In genomic region chr11:6682591-6682935, GRCh38 we compare ENCODE assay signal across 8 cellular contexts. TPM values are rescaled to one million over a fixed set of nuclear protein-coding genes. Genes with fewer than 3 reads are reported as not detected.
DNase-seq lines count a peak whose midpoint lies in the region; ATAC-seq and TF ChIP-seq lines count a peak whose summit lies in the region.

No MANE protein-coding gene starts in this region.

- intact Hi-C loops in Caco-2 (cut with micrococcal nuclease; ENCODE audit: unreplicated experiment) = loop anchor here (2.0 kb wide), 1 partner anchor 194 kb away; no protein-coding TSS in a partner anchor

- peak overlapping the region; percentile 100 for H3K27ac Mint-ChIP-seq in Caco-2 (ENCODE audit: unreplicated experiment)
- H3K27ac Mint-ChIP-seq in activated T-helper 17 cell treated with anti-CD3 and anti-CD28 coated beads, Interleukin-2, amount 50 U/mL, for 72 hours = peak overlapping the region; percentile 96
- H3K27ac Mint-ChIP-seq in stimulated activated naive B cell treated with anti-CD40 and anti-IgM and Interleukin-4, amounts not matched to agents 10 μg/mL and 1 μg/mL and 100 μg/mL, for 72 hours = peak overlapping the region; percentile 99

- H3K9me3 Mint-ChIP-seq in Caco-2 (ENCODE audit: unreplicated experiment) = no peaks in the 10 kb centered on the region
- no peaks in the 10 kb centered on the region for H3K9me3 Mint-ChIP-seq in activated T-helper 17 cell treated with anti-CD3 and anti-CD28 coated beads, Interleukin-2, amount 50 U/mL, for 72 hours
- no peaks in the 10 kb centered on the region for H3K9me3 Mint-ChIP-seq in stimulated activated naive B cell treated with anti-CD40 and anti-IgM and Interleukin-4, amounts not matched to agents 10 μg/mL and 1 μg/mL and 100 μg/mL, for 72 hours

- peak overlapping the region; percentile 97 for H3K9ac ChIP-seq in iPS-15b (ENCODE audit: low read depth, low read length)

- H3K36me3 ChIP-seq in Caco-2 (ENCODE audit: control insufficient read depth, insufficient read depth, low read length) = peaks cover 4% of the 10 kb centered on the region
- H3K36me3 ChIP-seq in iPS-15b (ENCODE audit: control insufficient read depth, insufficient read depth, low read length) = peaks cover 6% of the 10 kb centered on the region

- H3K4me1 ChIP-seq in Caco-2 (peaks cover 13% of the 10 kb centered on the region), iPS-15b (ENCODE audit: control insufficient read depth, insufficient read depth, low read length) (peaks cover 2% of the 10 kb centered on the region)

- CTCF ChIA-PET in Caco-2 (lab: Charles Lee) = interaction anchor here (1.0 to 1.3 kb wide), 8 partner anchors 11 to 320 kb away, joined by 3 to 26 read pairs (median 4); partner anchors contain the start of gene TAF10

- TF ChIP-seq CTCF in Caco-2 (IDR thresholded peaks at IDR 0.05; ENCODE audit: insufficient read depth in 1 of 2, low read depth in 1 of 2, low read length in 1 of 2, severe bottlenecking in 1 of 2, unreplicated experiment in 1 of 2) = no peak

- H3K4me3 Mint-ChIP-seq in Caco-2 (ENCODE audit: unreplicated experiment) = peak overlapping the region; percentile 100
- H3K4me3 Mint-ChIP-seq in activated T-helper 17 cell treated with anti-CD3 and anti-CD28 coated beads, Interleukin-2, amount 50 U/mL, for 72 hours = peak overlapping the region; percentile 84
- peak overlapping the region; percentile 92 to 99 for H3K4me3 Mint-ChIP-seq in stimulated activated naive B cell treated with anti-CD40 and anti-IgM and Interleukin-4, amounts not matched to agents 10 μg/mL and 1 μg/mL and 100 μg/mL, for 72 hours

- BruUV-seq in Caco-2 (replicated peaks; lab: Mats Ljungman, UMichigan) = TSS peak; percentile 77

- H3K9me3 ChIP-seq in Caco-2 = no peaks in the 10 kb centered on the region
- H3K9me3 ChIP-seq in iPS-15b (ENCODE audit: control insufficient read depth, insufficient read depth, low read length) = no peaks in the 10 kb centered on the region

- peaks cover 5% of the 10 kb centered on the region for H3K27me3 Mint-ChIP-seq in Caco-2 (ENCODE audit: insufficient read depth, unreplicated experiment)
- no peaks in the 10 kb centered on the region for H3K27me3 Mint-ChIP-seq in activated T-helper 17 cell treated with anti-CD3 and anti-CD28 coated beads, Interleukin-2, amount 50 U/mL, for 72 hours
- peaks cover 0 to 6% of the 10 kb centered on the region in 2 donors for H3K27me3 Mint-ChIP-seq in stimulated activated naive B cell treated with anti-CD40 and anti-IgM and Interleukin-4, amounts not matched to agents 10 μg/mL and 1 μg/mL and 100 μg/mL, for 72 hours

- peaks cover 7% of the 10 kb centered on the region for H3K4me1 Mint-ChIP-seq in Caco-2 (ENCODE audit: low read depth, unreplicated experiment)
- H3K4me1 Mint-ChIP-seq in activated T-helper 17 cell treated with anti-CD3 and anti-CD28 coated beads, Interleukin-2, amount 50 U/mL, for 72 hours = peaks cover 20% of the 10 kb centered on the region
- peaks cover 16 to 38% of the 10 kb centered on the region in 2 donors for H3K4me1 Mint-ChIP-seq in stimulated activated naive B cell treated with anti-CD40 and anti-IgM and Interleukin-4, amounts not matched to agents 10 μg/mL and 1 μg/mL and 100 μg/mL, for 72 hours

- H3K27me3 ChIP-seq in Caco-2 (replicated peaks; ENCODE audit: control insufficient read depth, insufficient read depth, low read length) (no peaks in the 10 kb centered on the region), iPS-15b (ENCODE audit: control insufficient read depth, insufficient read depth, low read length) (no peaks in the 10 kb centered on the region)

- DNase-seq in Caco-2 (no peak), NCI-H2227 (lab: John Stamatoyannopoulos, UW; ENCODE audit: unreplicated experiment) (no peak), epidermal melanocyte (ENCODE audit: insufficient read length, low spot score) (no peak)
- DNase-seq in stimulated activated naive B cell treated with anti-CD40 and anti-IgM and Interleukin-4, amounts not matched to agents 10 μg/mL and 1 μg/mL and 100 μg/mL, for 72 hours = no peak
- DNase-seq in stimulated activated CD4-positive, alpha-beta T cell treated with anti-CD3 and anti-CD28 coated beads, Interleukin-4, amount 100 ng/mL, for 24 hours = no peak

- POLR2A ChIA-PET in Caco-2 (lab: Charles Lee) = interaction anchor here (1.0 to 1.1 kb wide), 3 partner anchors 71 to 201 kb away, joined by 4 to 9 read pairs (median 9); partner anchors contain the start of genes ARFIP2, TAF10 and TIMM10B

- ATAC-seq in HG02885 (IDR thresholded peaks at IDR 0.05; ENCODE audit: poor library complexity, unreplicated experiment) = peak; percentile 2
- no peak for ATAC-seq in activated T-helper 17 cell treated with anti-CD3 and anti-CD28 coated beads, Interleukin-2, amount 50 U/mL, for 72 hours (replicated peaks)
- peak in 1 of 2 donors; percentile 7 for ATAC-seq in stimulated activated naive B cell treated with anti-CD40 and anti-IgM and Interleukin-4, amounts not matched to agents 10 μg/mL and 1 μg/mL and 100 μg/mL, for 72 hours (replicated peaks)

- H3K4me3 ChIP-seq in Caco-2 (ENCODE audit: low read depth, low read length) (peak overlapping the region; percentile 88), iPS-15b (ENCODE audit: low read depth, low read length) (peak overlapping the region; percentile 99)

- H3K36me3 Mint-ChIP-seq in Caco-2 (ENCODE audit: insufficient read depth, unreplicated experiment) = peaks cover 32% of the 10 kb centered on the region
- H3K36me3 Mint-ChIP-seq in activated T-helper 17 cell treated with anti-CD3 and anti-CD28 coated beads, Interleukin-2, amount 50 U/mL, for 72 hours (ENCODE audit: low read depth) = peaks cover 47% of the 10 kb centered on the region
- H3K36me3 Mint-ChIP-seq in stimulated activated naive B cell treated with anti-CD40 and anti-IgM and Interleukin-4, amounts not matched to agents 10 μg/mL and 1 μg/mL and 100 μg/mL, for 72 hours = peaks cover 17 to 34% of the 10 kb centered on the region in 2 donors

RNA-seq across cellular contexts. Expression of gene MRPL17, which starts 0.6 kb away (rescaled TPM):
- total RNA-seq in Caco-2 (2022) = 57.8 and 60.8 TPM in 2 replicates
- 10 to 100 TPM; 65.8 to 74.7 TPM for total RNA-seq in activated T-helper 17 cell treated with anti-CD3 and anti-CD28 coated beads, Interleukin-2, amount 50 U/mL, for 72 hours

RNA-seq across cellular contexts. Expression of gene DCHS1, which starts 27.0 kb away (rescaled TPM):
- total RNA-seq in Caco-2 (2022) = 1.7 and 2.0 TPM in 2 replicates
- 1 to 10 TPM in 1 of 2 donors, under 1 TPM in 1; 0.26 to 1.5 TPM for total RNA-seq in activated T-helper 17 cell treated with anti-CD3 and anti-CD28 coated beads, Interleukin-2, amount 50 U/mL, for 72 hours
